In the genomic region with DNA sequence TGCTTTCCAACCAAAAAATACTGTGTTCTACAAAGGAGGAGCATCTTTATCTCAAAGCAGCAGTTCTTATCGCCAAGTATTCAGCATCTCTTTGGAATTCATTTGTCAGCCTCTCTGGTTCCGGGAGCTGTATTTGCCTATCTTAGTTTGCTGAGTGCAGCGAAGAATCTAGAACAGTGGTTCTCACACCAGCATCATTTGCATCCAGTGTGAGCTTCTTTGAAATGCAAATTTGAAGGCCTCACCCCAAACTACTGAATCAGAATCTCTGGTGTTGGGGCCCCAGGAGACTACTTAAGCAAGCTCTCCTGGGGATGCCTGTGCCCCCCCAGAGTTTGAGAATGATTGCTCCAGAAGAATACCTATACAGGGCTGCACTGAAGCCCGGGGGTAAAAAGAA, we compare ENCODE assay signal across 15 cellular contexts. TPM values are rescaled to one million over a fixed set of nuclear protein-coding genes. Genes with fewer than 3 reads are reported as not detected.
DNase-seq lines count a peak whose midpoint lies in the region; ATAC-seq, FAIRE-seq and TF ChIP-seq lines count a peak whose summit lies in the region.
"Had no signal": no experiment of that assay in that cellular context is flagged by ENCODE, and none has a peak within 500 bp of the region (broad histone marks: within the 10 kb centered on the region; RNA-seq: fewer than 3 reads in every experiment).

No MANE protein-coding gene starts in this region.

- H3K9ac ChIP-seq in astrocyte (ENCODE audit: low read length): no peak overlapping the region

- H3K27ac ChIP-seq in astrocyte (ENCODE audit: low read depth, low read length): no peak overlapping the region

- DNase-seq in ELF-1 (ENCODE audit: low read depth, low spot score): peak; percentile 46
- no peak for DNase-seq in astrocyte (ENCODE audit: low read depth)
- DNase-seq in natural killer cell treated with Interleukin-12 subunit alpha and Interleukin-12 subunit beta and Interleukin-15 and Interleukin-18, amount 100 ng/mL, for 72 hours (ENCODE audit: low spot score): no peak
- DNase-seq in NOMO-1 (lab: John Stamatoyannopoulos, UW; ENCODE audit: unreplicated experiment in 2 of 2): no peak
- DNase-seq in midbrain (lab: John Stamatoyannopoulos, UW): no peak
- DNase-seq in kidney tubule cell (ENCODE audit: low spot score): no peak
- DNase-seq: activated CD8-positive, alpha-beta memory T cell treated with anti-CD3 and anti-CD28 coated beads, Interleukin-2, amount 10 ng/mL, durations not matched to agents 7 days and 5 days; DND-41; left cardiac atrium; NCI-H1048; thyroid gland had no signal

- no peaks in the 10 kb centered on the region for H3K36me3 ChIP-seq in astrocyte (ENCODE audit: insufficient read depth, low read length)
- H3K36me3 ChIP-seq: prostate gland, thyroid gland had no signal

- peak overlapping the region; percentile 95 for H3K4me3 Mint-ChIP-seq in astrocyte (ENCODE audit: unreplicated experiment)
- H3K4me3 Mint-ChIP-seq in natural killer cell treated with Interleukin-12 subunit alpha and Interleukin-12 subunit beta and Interleukin-15 and Interleukin-18, amount 100 ng/mL, for 72 hours: peak overlapping the region; percentile 95

- no peaks in the 10 kb centered on the region for H3K27me3 ChIP-seq in astrocyte (ENCODE audit: insufficient read depth, low read length)
- H3K27me3 ChIP-seq: thyroid gland had no signal

- peak; percentile 8 for ATAC-seq in HG02798 (IDR thresholded peaks at IDR 0.05; ENCODE audit: poor library complexity, unreplicated experiment)
- ATAC-seq in natural killer cell treated with Interleukin-12 subunit alpha and Interleukin-12 subunit beta and Interleukin-15 and Interleukin-18, amount 100 ng/mL, for 72 hours: no peak
- ATAC-seq in GM18868 (IDR thresholded peaks at IDR 0.05; ENCODE audit: unreplicated experiment): no peak
- ATAC-seq: activated CD8-positive, alpha-beta memory T cell treated with anti-CD3 and anti-CD28 coated beads, Interleukin-2, amount 10 ng/mL, durations not matched to agents 7 days and 5 days; left cardiac atrium had no signal

- H3K4me1 ChIP-seq in astrocyte (ENCODE audit: insufficient read depth, low read length): peaks cover 7% of the 10 kb centered on the region
- H3K4me1 ChIP-seq: prostate gland had no signal

- peaks cover 19% of the 10 kb centered on the region for H3K4me1 Mint-ChIP-seq in astrocyte (ENCODE audit: low read depth, unreplicated experiment)
- H3K4me1 Mint-ChIP-seq in natural killer cell treated with Interleukin-12 subunit alpha and Interleukin-12 subunit beta and Interleukin-15 and Interleukin-18, amount 100 ng/mL, for 72 hours (ENCODE audit: low read depth in 2 of 2): peaks cover 51 to 66% of the 10 kb centered on the region in 2 donors

- H3K9me3 Mint-ChIP-seq in astrocyte (ENCODE audit: unreplicated experiment): no peaks in the 10 kb centered on the region
- no peaks in the 10 kb centered on the region for H3K9me3 Mint-ChIP-seq in natural killer cell treated with Interleukin-12 subunit alpha and Interleukin-12 subunit beta and Interleukin-15 and Interleukin-18, amount 100 ng/mL, for 72 hours

- no peak overlapping the region for H3K4me3 ChIP-seq in astrocyte (ENCODE audit: insufficient read depth, low read depth, low read length)
- H3K4me3 ChIP-seq: prostate gland had no signal

- no peak overlapping the region for H2AFZ ChIP-seq in astrocyte (ENCODE audit: low read depth, low read length)

- peaks cover 1% of the 10 kb centered on the region for H3K36me3 Mint-ChIP-seq in astrocyte (ENCODE audit: low read depth, unreplicated experiment)
- peaks cover 18% of the 10 kb centered on the region for H3K36me3 Mint-ChIP-seq in natural killer cell treated with Interleukin-12 subunit alpha and Interleukin-12 subunit beta and Interleukin-15 and Interleukin-18, amount 100 ng/mL, for 72 hours

- H3K79me2 ChIP-seq in astrocyte (ENCODE audit: insufficient read depth, low read length): peaks cover 30% of the 10 kb centered on the region

- TF ChIP-seq CTCF in astrocyte (IDR thresholded peaks at IDR 0.05; ENCODE audit: insufficient read depth, low read depth, low read length): no peak

- no peaks in the 10 kb centered on the region for H3K27me3 Mint-ChIP-seq in astrocyte (ENCODE audit: low read depth, unreplicated experiment)
- no peaks in the 10 kb centered on the region for H3K27me3 Mint-ChIP-seq in natural killer cell treated with Interleukin-12 subunit alpha and Interleukin-12 subunit beta and Interleukin-15 and Interleukin-18, amount 100 ng/mL, for 72 hours
- H3K27me3 Mint-ChIP-seq: activated CD8-positive, alpha-beta memory T cell treated with anti-CD3 and anti-CD28 coated beads, Interleukin-2, amount 10 ng/mL, durations not matched to agents 7 days and 5 days had no signal

- peaks cover 37% of the 10 kb centered on the region for H4K20me1 ChIP-seq in astrocyte (ENCODE audit: insufficient read depth, low read length)

- no peak for FAIRE-seq in astrocyte (lab: Jason Lieb, UNC)
- FAIRE-seq: H54 had no signal

- peaks cover 3% of the 10 kb centered on the region for H3K9me3 ChIP-seq in astrocyte (ENCODE audit: insufficient read depth, low read depth, low read length)
- H3K9me3 ChIP-seq: prostate gland, thyroid gland had no signal

- H3K27ac Mint-ChIP-seq in astrocyte (ENCODE audit: unreplicated experiment): no peak overlapping the region
- H3K27ac Mint-ChIP-seq in natural killer cell treated with Interleukin-12 subunit alpha and Interleukin-12 subunit beta and Interleukin-15 and Interleukin-18, amount 100 ng/mL, for 72 hours: peak overlapping the region; percentile 94 to 98

- H3K4me2 ChIP-seq in astrocyte (ENCODE audit: low read length): no peak overlapping the region

RNA-seq across cellular contexts. Expression of a gene that starts 1.5 kb away (rescaled TPM):
- 20.2 and 25.9 TPM in 2 replicates for total RNA-seq in astrocyte
- total RNA-seq in natural killer cell treated with Interleukin-12 subunit alpha and Interleukin-12 subunit beta and Interleukin-15 and Interleukin-18, amount 100 ng/mL, for 72 hours: 100 to 1,000 TPM; 151 to 156 TPM
